ENCODE assay signal across 1 cellular context in the genomic region with DNA sequence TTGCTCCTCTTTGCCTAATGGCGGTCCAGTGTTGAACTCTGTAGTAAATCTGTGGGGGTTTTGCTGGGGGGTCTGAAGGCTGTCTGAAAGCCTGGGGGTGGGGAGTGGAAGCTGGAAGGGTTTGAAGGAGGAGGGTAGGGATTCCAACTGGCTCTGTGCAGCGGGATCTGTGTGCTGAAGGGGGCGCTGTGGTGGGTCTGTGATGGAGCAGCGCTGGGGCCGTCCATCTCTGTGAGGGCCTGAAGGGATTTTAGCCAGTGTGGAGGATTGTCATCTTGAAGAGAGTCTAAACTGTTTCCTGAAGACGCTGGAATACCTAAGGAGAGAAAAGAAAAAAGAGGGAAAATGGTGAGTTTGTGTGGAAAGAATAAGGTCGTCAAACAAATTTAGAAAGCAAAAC.
TF ChIP-seq lines count a peak whose summit lies in the region.

No MANE protein-coding gene starts in this region.

TF ChIP-seq in K562, 482 proteins besides CTCF, POLR2A, EP300 and RAD21:
- TF ChIP-seq ZNF764 (CRISPR knock-in tag; IDR thresholded peaks at IDR 0.05; ENCODE audit: low read depth) (no peak), CBX3 (IDR thresholded peaks at IDR 0.05; ENCODE audit: borderline replicate concordance in 1 of 2, low read length in 2 of 2) (peak in 1 of 2 experiments; percentile 47; a peak in 1 of 3 replicates)
